8 cellular contexts compared by ENCODE assay signal in the genomic region with DNA sequence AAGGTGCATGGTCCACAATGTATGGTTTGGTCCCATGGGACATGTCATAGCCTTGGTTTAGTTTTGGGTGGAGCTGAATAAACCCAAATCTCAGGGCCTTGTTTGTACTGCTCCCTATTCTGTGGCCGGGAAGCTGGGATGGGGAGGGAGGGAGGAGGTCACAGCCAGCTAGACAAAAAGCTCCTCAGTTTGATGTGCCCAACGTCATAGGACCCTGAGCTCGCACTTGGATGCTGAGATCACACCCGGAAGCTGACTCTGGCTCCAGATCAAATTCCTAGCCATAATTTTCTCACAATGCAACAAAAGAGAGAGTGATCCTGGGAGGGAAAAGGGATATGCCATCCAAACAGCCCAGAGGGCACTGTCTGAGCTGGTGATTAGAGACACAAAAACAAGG. TPM values are rescaled to one million over a fixed set of nuclear protein-coding genes. Genes with fewer than 3 reads are reported as not detected.
DNase-seq lines count a peak whose midpoint lies in the region; ATAC-seq and TF ChIP-seq lines count a peak whose summit lies in the region.

No MANE protein-coding gene starts in this region.

- H3K4me3 ChIP-seq in GM23248 (peak overlapping the region; percentile 65), skeletal muscle tissue (ENCODE audit: low read length in 3 of 3) (peak overlapping the region; percentile 80 to 86 (median 82))

- H3K27ac ChIP-seq in GM23248, result peak overlapping the region; percentile 95
- peak overlapping the region; percentile 99 for H3K27ac ChIP-seq in caudate nucleus (ENCODE audit: low read depth, low read length)
- H3K27ac ChIP-seq in skeletal muscle tissue (ENCODE audit: low read depth, low read length), result peak overlapping the region; percentile 98

- H3K9ac ChIP-seq in GM23248, result peak overlapping the region; percentile 81
- H3K9ac ChIP-seq in skeletal muscle tissue (ENCODE audit: low read depth in 1 of 3, low read length in 3 of 3), result peak overlapping the region; percentile 92 to 97 (median 95)

- H3F3A ChIP-seq in GM23248 (ENCODE audit: insufficient read depth), result peaks cover 30% of the 10 kb centered on the region

- peak overlapping the region; percentile 59; the same call in 1 of the 2 replicates for H2AFZ ChIP-seq in GM23248

- H3K36me3 ChIP-seq in GM23248 (ENCODE audit: low read depth) (0 out of 2 replicates have a peak, but pooled peaks cover 5% of the 10 kb centered on the region), skeletal muscle tissue (ENCODE audit: control insufficient read depth in 3 of 3, insufficient read depth in 3 of 3, low read length in 3 of 3) (peaks cover 18 to 23% (median 21%) of the 10 kb centered on the region in 3 donors)

- H3K79me2 ChIP-seq in GM23248 (ENCODE audit: insufficient read depth), result peaks cover 31% of the 10 kb centered on the region

- no peaks in the 10 kb centered on the region for H4K20me1 ChIP-seq in GM23248 (ENCODE audit: insufficient read depth)

- H3K9me2 ChIP-seq in GM23248 (ENCODE audit: insufficient read depth), result no peaks in the 10 kb centered on the region

- H3K9me3 ChIP-seq in GM23248 (ENCODE audit: low read depth) (no peaks in the 10 kb centered on the region), skeletal muscle tissue (ENCODE audit: control insufficient read depth in 3 of 3, low read length in 3 of 3) (no peaks in the 10 kb centered on the region)

- DNase-seq in GM23248, result peak; percentile 92
- peak in 56 of 61 donors; percentile 26 to 88 (median 72) for DNase-seq in caudate nucleus (lab: John Stamatoyannopoulos, UW)
- DNase-seq in iris pigment epithelial cell (ENCODE audit: low read depth), result peak; percentile 67
- DNase-seq in activated T-cell treated with anti-CD3 and anti-CD28 coated beads for 4 hours, result no peak
- DNase-seq in GM13976 (ENCODE audit: low spot score), result no peak
- no peak for DNase-seq in omental fat pad (ENCODE audit: low spot score)

- WGBS in GM23248 (ENCODE audit: low coverage in 1 of 2, low lambda C conversion rate in 2 of 2, missing lambda C conversion rate in 2 of 2), 2 experiments, result 1 to 2% methylated on average over 4 of the region's 4 CpGs

- ATAC-seq in GM21576 (IDR thresholded peaks at IDR 0.05; ENCODE audit: unreplicated experiment) (no peak), omental fat pad (ENCODE audit: low FRiP score) (no peak)

- TF ChIP-seq CTCF in GM13976 (IDR thresholded peaks at IDR 0.05; ENCODE audit: borderline replicate concordance, control extremely low read depth, extremely low read depth, insufficient read depth, missing control alignments) (no peak), omental fat pad (IDR thresholded peaks at IDR 0.05) (no peak)

- in situ Hi-C loops in GM23248 (cut with MboI), result no loop called here
- in situ Hi-C loops in GM13976 (cut with MboI; ENCODE audit: low sequenced_read_pairs, unreplicated experiment), result no loop called here

- no peaks in the 10 kb centered on the region for H3K27me3 ChIP-seq in GM23248 (replicated peaks; ENCODE audit: insufficient read depth)
- H3K27me3 ChIP-seq in skeletal muscle tissue (ENCODE audit: control insufficient read depth in 3 of 3, insufficient read depth in 3 of 3, low read length in 3 of 3), result no peaks in the 10 kb centered on the region

- H3K4me2 ChIP-seq in GM23248 (ENCODE audit: unreplicated experiment), result peak overlapping the region; percentile 79

- H3K4me1 ChIP-seq in GM23248 (ENCODE audit: insufficient read depth), result peaks cover 38% of the 10 kb centered on the region
- H3K4me1 ChIP-seq in skeletal muscle tissue (ENCODE audit: control insufficient read depth in 3 of 3, insufficient read depth in 3 of 3, low read length in 3 of 3), result peaks cover 37 to 59% (median 40%) of the 10 kb centered on the region in 3 donors

RNA-seq across cellular contexts. Expression of gene HSPB2, which starts 1.5 kb away (rescaled TPM):
- 0.38 and 1.2 TPM in 2 replicates for total RNA-seq in GM23248 (2014; rRNA removed; shearing (Covaris generic))
- polyA plus RNA-seq in GM23248 (2016; fragmentation: Nextera tagmentation; extraction: Ambion mirVana), result 7.5 and 8.4 TPM in 2 replicates
- total RNA-seq in skeletal muscle tissue (16.7 TPM), omental fat pad (1 to 10 TPM in 2 of 4 donors, not detected in 2; 3.1 to 4.6 TPM)

RNA-seq across cellular contexts. Expression of gene CRYAB, which starts 2.4 kb away (rescaled TPM):
- 91.0 and 104 TPM in 2 replicates for total RNA-seq in GM23248 (2014; rRNA removed; shearing (Covaris generic))
- polyA plus RNA-seq in GM23248 (2016; fragmentation: Nextera tagmentation; extraction: Ambion mirVana), result 454 and 455 TPM in 2 replicates
- total RNA-seq in skeletal muscle tissue, result 37.6 TPM
- total RNA-seq in omental fat pad, result 1,000 to 10,000 TPM in 1 of 4 donors, 100 to 1,000 TPM in 2, 10 to 100 TPM in 1; 82.4 to 1,340 (median 304) TPM

RNA-seq across cellular contexts. Expression of gene C11orf52, which starts 4.7 kb away (rescaled TPM):
- 2.1 and 3.5 TPM in 2 replicates for total RNA-seq in GM23248 (2014; rRNA removed; shearing (Covaris generic))
- 0.78 and 1.2 TPM in 2 replicates for polyA plus RNA-seq in GM23248 (2016; fragmentation: Nextera tagmentation; extraction: Ambion mirVana)
- total RNA-seq in skeletal muscle tissue (0.52 TPM), omental fat pad (1 to 10 TPM in 3 of 4 donors, not detected in 1; 3.4 to 7.9 (median 7.5) TPM)

RNA-seq across cellular contexts. Expression of gene DIXDC1, which starts 23.1 kb away (rescaled TPM):
- total RNA-seq in GM23248 (2014; rRNA removed; shearing (Covaris generic)), result 22.7 and 22.9 TPM in 2 replicates
- 10.4 and 10.8 TPM in 2 replicates for polyA plus RNA-seq in GM23248 (2016; fragmentation: Nextera tagmentation; extraction: Ambion mirVana)
- 23.0 TPM for total RNA-seq in skeletal muscle tissue
- 10 to 100 TPM; 36.4 to 79.3 (median 40.7) TPM for total RNA-seq in omental fat pad

RNA-seq across cellular contexts. Expression of gene CFAP68, which starts 34.7 kb away (rescaled TPM):
- total RNA-seq in GM23248 (2014; rRNA removed; shearing (Covaris generic)), result 7.6 and 9.9 TPM in 2 replicates
- 20.2 and 23.8 TPM in 2 replicates for polyA plus RNA-seq in GM23248 (2016; fragmentation: Nextera tagmentation; extraction: Ambion mirVana)
- 6.8 TPM for total RNA-seq in skeletal muscle tissue
- total RNA-seq in omental fat pad, result 10 to 100 TPM; 12.2 to 40.0 (median 20.2) TPM

Comparison
In these comparisons a context has a peak if more than half of its experiments do, and no peak if none do; other contexts are left out.
1. DNase-seq: peak in GM23248 (single experiment), caudate nucleus (56 of 61) and iris pigment epithelial cell (single experiment); none in activated T-cell treated with anti-CD3 and anti-CD28 coated beads for 4 hours (single experiment), GM13976 (single experiment) and omental fat pad (single experiment).
2. Peak in every context shown above with its lines, with median percentiles within 50 percentile points of each other: H3K27ac ChIP-seq.